Comparison of ENCODE assay signal across 8 cellular contexts in genomic region chr3:160163259-160163878, GRCh38.
DNase-seq lines count a peak whose midpoint lies in the region; ATAC-seq and TF ChIP-seq lines count a peak whose summit lies in the region.

No MANE protein-coding gene starts in this region.

- H3K4me2 ChIP-seq in GM23248 (ENCODE audit: unreplicated experiment), result no peak overlapping the region

- H3K36me3 Mint-ChIP-seq in activated naive CD4-positive, alpha-beta T cell treated with anti-CD3 and anti-CD28 coated beads, Interleukin-2, amount 10 ng/mL, durations not matched to agents 7 days and 5 days, result no peaks in the 10 kb centered on the region

- H3K4me1 ChIP-seq in GM23248 (ENCODE audit: insufficient read depth), result no peaks in the 10 kb centered on the region

- H3K9me2 ChIP-seq in GM23248 (ENCODE audit: insufficient read depth), result no peaks in the 10 kb centered on the region

- H4K20me1 ChIP-seq in GM23248 (ENCODE audit: insufficient read depth), result no peaks in the 10 kb centered on the region

- H3K79me2 ChIP-seq in GM23248 (ENCODE audit: insufficient read depth), result no peaks in the 10 kb centered on the region

- no peaks in the 10 kb centered on the region for H3K27me3 ChIP-seq in GM23248 (replicated peaks; ENCODE audit: insufficient read depth)

- H3K9ac ChIP-seq in GM23248, result no peak overlapping the region

- peaks cover 11% of the 10 kb centered on the region for H3K27me3 Mint-ChIP-seq in activated naive CD4-positive, alpha-beta T cell treated with anti-CD3 and anti-CD28 coated beads, Interleukin-2, amount 10 ng/mL, durations not matched to agents 7 days and 5 days

- H3K4me3 ChIP-seq in AG09309 (ENCODE audit: control insufficient read depth, low read depth, low read length) (no peak overlapping the region), GM23248 (no peak overlapping the region)

- no peak overlapping the region for H3K27ac Mint-ChIP-seq in activated naive CD4-positive, alpha-beta T cell treated with anti-CD3 and anti-CD28 coated beads, Interleukin-2, amount 10 ng/mL, durations not matched to agents 7 days and 5 days

- H3F3A ChIP-seq in GM23248 (ENCODE audit: insufficient read depth), result no peaks in the 10 kb centered on the region

- H2AFZ ChIP-seq in GM23248, result peak overlapping the region; percentile 60; the same call in 1 of the 2 replicates

- no peak for DNase-seq in AG09309 (ENCODE audit: low read depth)
- DNase-seq in GM23248, result peak; percentile 63
- DNase-seq in RKO (ENCODE audit: low spot score), result peak; percentile 46
- peak; percentile 11 for DNase-seq in germinal center (ENCODE audit: low spot score)
- no peak for DNase-seq in activated naive CD4-positive, alpha-beta T cell treated with anti-CD3 and anti-CD28 coated beads, Interleukin-2, amount 10 ng/mL, durations not matched to agents 7 days and 5 days
- no peak for DNase-seq in stimulated activated naive CD4-positive, alpha-beta T cell treated with Interleukin-2 at 50 U/mL for 16 hours (lab: John Stamatoyannopoulos, UW)

- TF ChIP-seq CTCF in AG09309 (IDR thresholded peaks at IDR 0.05; ENCODE audit: control insufficient read depth, insufficient read depth, low read depth, low read length, missing control alignments), result peak; percentile 40

- in situ Hi-C loops in GM23248 (cut with MboI), result loop anchor here (10.0 kb wide), 2 partner anchors 181 to 241 kb away; no protein-coding TSS in a partner anchor

- no peak for ATAC-seq in GM21515 (IDR thresholded peaks at IDR 0.05; ENCODE audit: unreplicated experiment)
- ATAC-seq in GM21381 (IDR thresholded peaks at IDR 0.05; ENCODE audit: unreplicated experiment), result no peak

- H3K36me3 ChIP-seq in GM23248 (ENCODE audit: low read depth), result no peaks in the 10 kb centered on the region

- no peak overlapping the region for H3K4me3 Mint-ChIP-seq in activated naive CD4-positive, alpha-beta T cell treated with anti-CD3 and anti-CD28 coated beads, Interleukin-2, amount 10 ng/mL, durations not matched to agents 7 days and 5 days

- H3K4me1 Mint-ChIP-seq in activated naive CD4-positive, alpha-beta T cell treated with anti-CD3 and anti-CD28 coated beads, Interleukin-2, amount 10 ng/mL, durations not matched to agents 7 days and 5 days, result no peaks in the 10 kb centered on the region

- CTCF ChIA-PET in activated naive CD4-positive, alpha-beta T cell treated with anti-CD3 and anti-CD28 coated beads, Interleukin-2, amount 10 ng/mL, durations not matched to agents 7 days and 5 days (lab: Charles Lee), result interaction anchor here (0.6 to 2.4 kb wide), 20 partner anchors 9 to 324 kb away, joined by 3 to 9 read pairs (median 4); no protein-coding TSS in a partner anchor

- no peaks in the 10 kb centered on the region for H3K9me3 Mint-ChIP-seq in activated naive CD4-positive, alpha-beta T cell treated with anti-CD3 and anti-CD28 coated beads, Interleukin-2, amount 10 ng/mL, durations not matched to agents 7 days and 5 days

- H3K9me3 ChIP-seq in GM23248 (ENCODE audit: low read depth), result no peaks in the 10 kb centered on the region

- H3K27ac ChIP-seq in GM23248, result no peak overlapping the region

Comparison
In these comparisons a context has a peak if more than half of its experiments do, and no peak if none do; other contexts are left out.
1. DNase-seq: peak in GM23248 (single experiment), RKO (single experiment) and germinal center (single experiment); none in AG09309 (single experiment), activated naive CD4-positive, alpha-beta T cell treated with anti-CD3 and anti-CD28 coated beads, Interleukin-2, amount 10 ng/mL, durations not matched to agents 7 days and 5 days (single experiment) and stimulated activated naive CD4-positive, alpha-beta T cell treated with Interleukin-2 at 50 U/mL for 16 hours (single experiment).